35 cellular contexts compared by ENCODE assay signal in genomic region chr17:61517265-61517664, GRCh38.
"Had no signal": no experiment of that assay in that cellular context is flagged by ENCODE, and none has a peak within 500 bp of the region (broad histone marks: within the 10 kb centered on the region; RNA-seq: fewer than 3 reads in every experiment).

No MANE protein-coding gene starts in this region.

- ATAC-seq: activated CD4-positive, alpha-beta T cell treated with anti-CD3 and anti-CD28 coated beads for 36 hours; activated CD4-positive, CD25-positive, alpha-beta regulatory T cell treated with anti-CD3 and anti-CD28 coated beads, Interleukin-2, amount 50 U/mL, for 24 hours; activated CD8-positive, alpha-beta memory T cell treated with anti-CD3 and anti-CD28 coated beads, Interleukin-2, amount 10 ng/mL, durations not matched to agents 7 days and 5 days; activated CD8-positive, alpha-beta T cell treated with anti-CD3 and anti-CD28 coated beads, Interleukin-2, amount 10 ng/mL, durations not matched to agents 7 days and 5 days; activated naive CD4-positive, alpha-beta T cell treated with anti-CD3 and anti-CD28 coated beads, Interleukin-2, amount 50 U/mL, for 72 hours; body of pancreas; WTC11 had no signal

- DNase-seq: activated CD4-positive, alpha-beta memory T cell treated with anti-CD3 and anti-CD28 coated beads, Interleukin-2, amount 10 ng/mL, durations not matched to agents 7 days and 5 days; activated CD4-positive, alpha-beta T cell treated with anti-CD3 and anti-CD28 coated beads for 1 hour; activated CD4-positive, alpha-beta T cell treated with anti-CD3 and anti-CD28 coated beads for 36 hours; activated CD4-positive, alpha-beta T cell treated with anti-CD3 and anti-CD28 coated beads for 48 hours; activated CD4-positive, alpha-beta T cell treated with anti-CD3 and anti-CD28 coated beads, Interleukin-2, amount 10 ng/mL, durations not matched to agents 7 days and 5 days; activated CD4-positive, alpha-beta T cell treated with anti-CD3 and anti-CD28 coated beads, Interleukin-2, amount 50 U/mL, for 48 hours; activated CD4-positive, CD25-positive, alpha-beta regulatory T cell; activated CD8-positive, alpha-beta memory T cell treated with anti-CD3 and anti-CD28 coated beads for 24 hours; activated CD8-positive, alpha-beta memory T cell treated with anti-CD3 and anti-CD28 coated beads, Interleukin-2, amount 10 ng/mL, durations not matched to agents 7 days and 5 days; activated CD8-positive, alpha-beta memory T cell treated with anti-CD3 and anti-CD28 coated beads, Interleukin-2, amount 50 U/mL, for 48 hours; activated CD8-positive, alpha-beta T cell treated with anti-CD3 and anti-CD28 coated beads, Interleukin-2, amount 10 ng/mL, durations not matched to agents 7 days and 5 days; activated effector memory CD4-positive, alpha-beta T cell treated with anti-CD3 and anti-CD28 coated beads, Interleukin-2, amount 50 U/mL, for 16 hours; activated gamma-delta T cell treated with Interleukin-2 at 50 U/mL for 16 hours; activated naive CD4-positive, alpha-beta T cell; activated naive CD4-positive, alpha-beta T cell treated with anti-CD3 and anti-CD28 coated beads for 36 hours; activated naive CD4-positive, alpha-beta T cell treated with anti-CD3 and anti-CD28 coated beads, Interleukin-2, amount 50 U/mL, for 16 hours; activated naive CD8-positive, alpha-beta T cell treated with anti-CD3 and anti-CD28 coated beads for 36 hours; activated T-cell treated with anti-CD3 and anti-CD28 coated beads, Interleukin-2, amount 50 U/mL, for 24 hours; activated T-cell treated with anti-CD3 and anti-CD28 coated beads, Interleukin-2, amount 50 U/mL, for 48 hours; adrenal gland; amniotic stem cell; aorta; body of pancreas; brain microvascular endothelial cell; cerebellar nuclear complex; T-helper 1 cell; T-helper 2 cell; T-helper 9 cell; WERI-Rb-1 had no signal

- FAIRE-seq: astrocyte, TTC549 had no signal

- H3K9me3 ChIP-seq: adrenal gland, body of pancreas, breast epithelium had no signal

- H3K4me1 ChIP-seq: adrenal gland, body of pancreas, breast epithelium had no signal

- H3K4me3 ChIP-seq: adrenal gland, body of pancreas, breast epithelium had no signal

- H3K27ac ChIP-seq: adrenal gland, body of pancreas, brain microvascular endothelial cell, breast epithelium, WERI-Rb-1 had no signal
